In genomic region chr5:76368941-76369340, GRCh38 we compare ENCODE assay signal across 17 cellular contexts.
"Had no signal": no experiment of that assay in that cellular context is flagged by ENCODE, and none has a peak within 500 bp of the region (broad histone marks: within the 10 kb centered on the region; RNA-seq: fewer than 3 reads in every experiment).

No MANE protein-coding gene starts in this region.

- H3K9me3 ChIP-seq: prostate gland, right atrium auricular region, stomach, vagina had no signal

- H3K27ac ChIP-seq: cardiac muscle cell, prostate gland, right atrium auricular region, stomach, vagina had no signal

- H3K4me1 ChIP-seq: prostate gland had no signal

- H3K27me3 Mint-ChIP-seq: activated naive CD8-positive, alpha-beta T cell treated with anti-CD3 and anti-CD28 coated beads, Interleukin-2, amount 10 ng/mL, durations not matched to agents 7 days and 5 days had no signal

- H3K36me3 Mint-ChIP-seq: activated naive CD8-positive, alpha-beta T cell treated with anti-CD3 and anti-CD28 coated beads, Interleukin-2, amount 10 ng/mL, durations not matched to agents 7 days and 5 days; memory B cell had no signal

- ATAC-seq: left ventricle myocardium superior had no signal

- H3K4me1 Mint-ChIP-seq: memory B cell had no signal

- H3K27me3 ChIP-seq: cardiac muscle cell, right atrium auricular region, stomach, vagina had no signal

- H3K27ac Mint-ChIP-seq: activated naive CD8-positive, alpha-beta T cell treated with anti-CD3 and anti-CD28 coated beads, Interleukin-2, amount 10 ng/mL, durations not matched to agents 7 days and 5 days; immature natural killer cell; memory B cell had no signal

- H3K4me3 Mint-ChIP-seq: activated naive CD8-positive, alpha-beta T cell treated with anti-CD3 and anti-CD28 coated beads, Interleukin-2, amount 10 ng/mL, durations not matched to agents 7 days and 5 days; immature natural killer cell; memory B cell; neural crest cell had no signal

- H3K4me3 ChIP-seq: cardiac muscle cell, prostate gland, right atrium auricular region, stomach, vagina had no signal

- H3K9me3 Mint-ChIP-seq: memory B cell, neural crest cell had no signal

- DNase-seq: activated CD4-positive, CD25-positive, alpha-beta regulatory T cell; activated naive CD8-positive, alpha-beta T cell treated with anti-CD3 and anti-CD28 coated beads, Interleukin-2, amount 10 ng/mL, durations not matched to agents 7 days and 5 days; amygdala; dermis blood vessel endothelial cell; effector memory CD4-positive, alpha-beta T cell; immature natural killer cell; kidney glomerular epithelial cell; left ventricle myocardium superior; stimulated activated CD4-positive, alpha-beta T cell treated with anti-CD3 and anti-CD28 coated beads, Interleukin-2, amount 100 ng/mL, for 24 hours; stomach; trophoblast cell had no signal

- H3K36me3 ChIP-seq: cardiac muscle cell, prostate gland, right atrium auricular region, stomach, vagina had no signal
